Comparison of ENCODE assay signal across 22 cellular contexts in genomic region chr10:31381766-31382316, GRCh38.
DNase-seq lines count a peak whose midpoint lies in the region; ATAC-seq and TF ChIP-seq lines count a peak whose summit lies in the region.
"Had no signal": no experiment of that assay in that cellular context is flagged by ENCODE, and none has a peak within 500 bp of the region (broad histone marks: within the 10 kb centered on the region; RNA-seq: fewer than 3 reads in every experiment).

No MANE protein-coding gene starts in this region.

- H2BK5ac ChIP-seq in mesenchymal stem cell (ENCODE audit: low read depth, low read length, poor library complexity, severe bottlenecking) = no peak overlapping the region

- 86% methylated on average over 6 of the region's 6 CpGs for WGBS in mesenchymal stem cell

- DNase-seq in GM06990 (ENCODE audit: extremely low read depth, insufficient read length) (peak; percentile 27), mesenchymal stem cell (peak; percentile 57), AG08396 (ENCODE audit: low spot score) (no peak)
- DNase-seq: activated B cell treated with CpG ODN at 0.5 μM for 24 hours; activated CD8-positive, alpha-beta memory T cell treated with anti-CD3 and anti-CD28 coated beads, Interleukin-2, amount 10 ng/mL, durations not matched to agents 7 days and 5 days; activated gamma-delta T cell treated with Interleukin-2 at 50 U/mL for 16 hours; body of pancreas; dorsolateral prefrontal cortex; hippocampal formation; KBM-7; mucosa of descending colon; NCI-H1417 treated with DMSO at 0.1 percent for 48 hours; nucleus accumbens; T-helper 2 cell had no signal

- ATAC-seq in GM21825 (IDR thresholded peaks at IDR 0.05; ENCODE audit: unreplicated experiment) = no peak
- ATAC-seq in GM21737 (IDR thresholded peaks at IDR 0.05; ENCODE audit: unreplicated experiment) = no peak
- ATAC-seq in HG02970 (IDR thresholded peaks at IDR 0.05; ENCODE audit: low FRiP score, unreplicated experiment) = no peak
- ATAC-seq: activated CD8-positive, alpha-beta memory T cell treated with anti-CD3 and anti-CD28 coated beads, Interleukin-2, amount 10 ng/mL, durations not matched to agents 7 days and 5 days; body of pancreas; mucosa of descending colon; sciatic nerve had no signal

- peaks cover 21% of the 10 kb centered on the region for H3K36me3 Mint-ChIP-seq in brain

- peak overlapping the region; percentile 13; the same call in 1 of the 2 replicates for H3K4me2 ChIP-seq in KMS-11
- no peak overlapping the region for H3K4me2 ChIP-seq in mesenchymal stem cell (ENCODE audit: low read length, poor library complexity, severe bottlenecking)

- H3K4me3 ChIP-seq in GM06990 (replicated peaks; ENCODE audit: low read depth, low read length) (no peak overlapping the region), KMS-11 (IDR thresholded peaks at IDR 0.05; ENCODE audit: insufficient read depth, low read depth, low read length) (no peak overlapping the region), mesenchymal stem cell (ENCODE audit: insufficient read depth in 1 of 2, low read depth in 1 of 2, low read length in 2 of 2) (no peak overlapping the region)
- H3K4me3 ChIP-seq: body of pancreas, dorsolateral prefrontal cortex, esophagus muscularis mucosa, mucosa of descending colon, suprapubic skin had no signal

- peaks cover 50% of the 10 kb centered on the region for H3K79me2 ChIP-seq in KMS-11 (ENCODE audit: insufficient read depth, low read depth)

- H2AK5ac ChIP-seq in mesenchymal stem cell (ENCODE audit: low read length, severe bottlenecking) = no peak overlapping the region

- TF ChIP-seq CTCF in GM06990 (IDR thresholded peaks at IDR 0.05; ENCODE audit: insufficient read depth, low read length, poor library complexity, severe bottlenecking) (no peak), KMS-11 (conservative IDR thresholded peaks at IDR 0.05; ENCODE audit: low read depth, low read length) (no peak), brain (conservative IDR thresholded peaks at IDR 0.05) (no peak)

- H3K14ac ChIP-seq in mesenchymal stem cell (ENCODE audit: low read length in 2 of 2) = no peak overlapping the region

- H2AFZ ChIP-seq in KMS-11 (ENCODE audit: low read depth) = no peak overlapping the region
- no peak overlapping the region for H2AFZ ChIP-seq in mesenchymal stem cell (ENCODE audit: low read depth, low read length)

- H2BK12ac ChIP-seq in mesenchymal stem cell (ENCODE audit: low read length in 2 of 2) = no peak overlapping the region

- peaks cover 41% of the 10 kb centered on the region for H3K4me1 Mint-ChIP-seq in brain

- peaks cover 9% of the 10 kb centered on the region; the same call in 1 of the 2 replicates for H4K20me1 ChIP-seq in KMS-11 (ENCODE audit: insufficient read depth)

- no peaks in the 10 kb centered on the region for H3K27me3 ChIP-seq in GM06990 (replicated peaks; ENCODE audit: control insufficient read depth, insufficient read depth, low read length)
- no peaks in the 10 kb centered on the region for H3K27me3 ChIP-seq in KMS-11 (ENCODE audit: insufficient read depth, low read depth)
- H3K27me3 ChIP-seq in mesenchymal stem cell (ENCODE audit: control insufficient read depth in 1 of 2, insufficient read depth in 1 of 2, low read length in 2 of 2) = no peaks in the 10 kb centered on the region
- H3K27me3 ChIP-seq: body of pancreas, dorsolateral prefrontal cortex, esophagus muscularis mucosa, suprapubic skin had no signal

- no peaks in the 10 kb centered on the region for H3K27me3 Mint-ChIP-seq in brain
- H3K27me3 Mint-ChIP-seq: activated B cell treated with CpG ODN at 0.5 μM for 24 hours; activated CD8-positive, alpha-beta memory T cell treated with anti-CD3 and anti-CD28 coated beads, Interleukin-2, amount 10 ng/mL, durations not matched to agents 7 days and 5 days had no signal

- no peaks in the 10 kb centered on the region for H3K9me3 ChIP-seq in mesenchymal stem cell (ENCODE audit: control insufficient read depth, low read length)
- H3K9me3 ChIP-seq: body of pancreas, esophagus muscularis mucosa, mucosa of descending colon, suprapubic skin had no signal

- H3K18ac ChIP-seq in mesenchymal stem cell (ENCODE audit: low read depth in 1 of 2, low read length in 2 of 2) = no peak overlapping the region

- peak overlapping the region in 3 of 5 experiments; percentile 25 to 68 (median 31) for H3K27ac Mint-ChIP-seq in brain
- H3K27ac Mint-ChIP-seq: activated B cell treated with CpG ODN at 0.5 μM for 24 hours; activated CD8-positive, alpha-beta memory T cell treated with anti-CD3 and anti-CD28 coated beads, Interleukin-2, amount 10 ng/mL, durations not matched to agents 7 days and 5 days had no signal

- no peak overlapping the region for H2BK15ac ChIP-seq in mesenchymal stem cell (ENCODE audit: low read depth, poor library complexity, severe bottlenecking)

- H2BK120ac ChIP-seq in mesenchymal stem cell (ENCODE audit: low read depth, low read length) = no peak overlapping the region

- no peak overlapping the region for H3K23ac ChIP-seq in mesenchymal stem cell (ENCODE audit: low read length in 2 of 2)

- H4K91ac ChIP-seq in mesenchymal stem cell (ENCODE audit: low read length) = no peak overlapping the region

- H3K36me3 ChIP-seq in GM06990 (ENCODE audit: control insufficient read depth, insufficient read depth, low read length) (no peaks in the 10 kb centered on the region), KMS-11 (ENCODE audit: insufficient read depth) (no peaks in the 10 kb centered on the region), mesenchymal stem cell (ENCODE audit: control insufficient read depth in 1 of 2, insufficient read depth in 2 of 2, low read depth in 1 of 2, low read length in 2 of 2) (peaks cover 0 to 13% of the 10 kb centered on the region in 2 experiments)
- H3K36me3 ChIP-seq: esophagus muscularis mucosa, suprapubic skin had no signal

- H3K9me3 Mint-ChIP-seq in brain = no peaks in the 10 kb centered on the region
- H3K9me3 Mint-ChIP-seq: activated B cell treated with CpG ODN at 0.5 μM for 24 hours had no signal

- no peak overlapping the region for H3K4me3 Mint-ChIP-seq in brain
- H3K4me3 Mint-ChIP-seq: activated B cell treated with CpG ODN at 0.5 μM for 24 hours; activated CD8-positive, alpha-beta memory T cell treated with anti-CD3 and anti-CD28 coated beads, Interleukin-2, amount 10 ng/mL, durations not matched to agents 7 days and 5 days had no signal

- no peak overlapping the region for H4K8ac ChIP-seq in mesenchymal stem cell (ENCODE audit: low read length)

- H3K9ac ChIP-seq in KMS-11 (no peak overlapping the region), mesenchymal stem cell (ENCODE audit: low read length) (no peak overlapping the region)

- H3K79me1 ChIP-seq in mesenchymal stem cell (replicated peaks; ENCODE audit: low read length, poor library complexity, severe bottlenecking) = peaks cover 7% of the 10 kb centered on the region

- H3K4ac ChIP-seq in mesenchymal stem cell (ENCODE audit: low read depth in 1 of 2, low read length in 2 of 2) = no peak overlapping the region

- H3K27ac ChIP-seq in KMS-11 (no peak overlapping the region), mesenchymal stem cell (ENCODE audit: low read length, poor library complexity, severe bottlenecking) (no peak overlapping the region)
- H3K27ac ChIP-seq: body of pancreas, dorsolateral prefrontal cortex, esophagus muscularis mucosa, suprapubic skin had no signal

- H3K4me1 ChIP-seq in KMS-11 (ENCODE audit: low read depth, poor library complexity, severe bottlenecking) (peaks cover 33% of the 10 kb centered on the region), mesenchymal stem cell (ENCODE audit: control insufficient read depth, insufficient read depth, low read depth, low read length) (no peaks in the 10 kb centered on the region)
- H3K4me1 ChIP-seq: body of pancreas, suprapubic skin had no signal
